In the genomic region with DNA sequence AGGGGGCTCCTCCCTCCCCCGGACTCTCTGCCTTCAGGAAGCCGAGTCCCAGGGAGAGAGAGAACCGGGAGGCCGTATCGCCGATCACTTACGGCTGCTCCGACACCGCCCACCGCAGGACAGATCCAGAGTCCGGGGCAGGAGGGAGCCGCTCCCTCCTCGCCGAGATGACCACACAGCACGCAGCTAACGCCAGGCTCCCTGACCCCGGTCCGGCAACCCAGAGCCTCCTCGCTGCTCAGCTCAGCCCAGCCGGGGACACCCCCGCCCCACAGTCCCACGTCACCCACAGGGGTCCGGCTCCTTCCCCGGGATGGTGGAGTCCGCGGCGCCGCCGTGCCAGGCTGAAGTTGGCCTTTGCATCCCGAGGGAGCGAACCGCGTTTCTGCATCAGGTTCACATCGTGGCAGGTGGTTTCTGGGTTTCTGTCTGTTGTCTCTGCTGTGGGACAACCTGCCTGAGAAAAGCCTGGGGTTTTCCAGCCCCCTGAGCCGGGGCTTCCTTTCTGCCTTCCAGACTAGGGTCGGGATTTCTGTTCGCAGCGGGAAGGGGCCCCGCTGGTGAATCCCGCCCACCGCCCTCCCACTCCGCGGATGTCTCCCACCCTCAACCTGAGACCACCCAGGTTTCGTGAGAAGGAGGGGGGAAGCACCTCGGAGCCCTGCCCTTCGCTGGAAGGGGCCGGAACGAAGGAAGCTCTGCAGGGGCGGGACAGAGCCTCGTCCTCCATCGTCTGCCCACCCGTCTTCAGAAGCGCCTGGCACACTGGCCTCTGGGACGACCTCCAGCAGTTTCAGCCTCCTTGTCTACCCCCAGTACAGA, we compare ENCODE assay signal across 14 cellular contexts.
DNase-seq lines count a peak whose midpoint lies in the region; ATAC-seq and TF ChIP-seq lines count a peak whose summit lies in the region.
"Had no signal": no experiment of that assay in that cellular context is flagged by ENCODE, and none has a peak within 500 bp of the region (broad histone marks: within the 10 kb centered on the region; RNA-seq: fewer than 3 reads in every experiment).

No MANE protein-coding gene starts in this region.

- no peak for TF ChIP-seq EP300 in stomach (IDR thresholded peaks at IDR 0.05)

- peak overlapping the region; percentile 66 for H3K4me3 Mint-ChIP-seq in T-helper 17 cell
- H3K4me3 Mint-ChIP-seq: activated T-cell treated with anti-CD3 and anti-CD28 coated beads, Interleukin-2, amount 50 U/mL, for 24 hours; type B pancreatic cell had no signal

- DNase-seq in NCI-H748 (lab: John Stamatoyannopoulos, UW; ENCODE audit: unreplicated experiment) (peak; percentile 23), NCI-H748 treated with DMSO at 0.1 percent for 48 hours (lab: John Stamatoyannopoulos, UW) (no peak), T-helper 17 cell (no peak), lower lobe of right lung (no peak), stomach (no peak), NCI-H187 treated with DMSO at 0.1 percent for 48 hours (lab: John Stamatoyannopoulos, UW) (no peak)
- DNase-seq: activated CD4-positive, alpha-beta T cell treated with anti-CD3 and anti-CD28 coated beads for 1 hour; activated T-cell treated with anti-CD3 and anti-CD28 coated beads, Interleukin-2, amount 50 U/mL, for 24 hours; DMS53; foreskin keratinocyte; naive thymus-derived CD4-positive, alpha-beta T cell had no signal

- no peaks in the 10 kb centered on the region for H3K9me3 ChIP-seq in T-helper 17 cell (ENCODE audit: control insufficient read depth, low read length, poor library complexity, severe bottlenecking)
- H3K9me3 ChIP-seq in lower lobe of right lung: no peaks in the 10 kb centered on the region
- H3K9me3 ChIP-seq in stomach: peaks cover 0 to 14% (median 11%) of the 10 kb centered on the region in 4 donors

- TF ChIP-seq CTCF in lower lobe of right lung (IDR thresholded peaks at IDR 0.05): no peak
- no peak for TF ChIP-seq CTCF in stomach (IDR thresholded peaks at IDR 0.05)

- intact Hi-C loops in lower lobe of right lung (cut with DNase I) (no loop called here), stomach (cut with DNase I; ENCODE audit: low total_unique reads) (no loop called here)

- peaks cover 3% of the 10 kb centered on the region for H3K36me3 Mint-ChIP-seq in T-helper 17 cell (ENCODE audit: low read depth)
- H3K36me3 Mint-ChIP-seq: naive thymus-derived CD4-positive, alpha-beta T cell; type B pancreatic cell had no signal

- peaks cover 7% of the 10 kb centered on the region for H3K4me1 ChIP-seq in lower lobe of right lung
- peaks cover 0 to 21% (median 14%) of the 10 kb centered on the region in 4 donors for H3K4me1 ChIP-seq in stomach
- H3K4me1 ChIP-seq: foreskin keratinocyte had no signal

- no peaks in the 10 kb centered on the region for H3K36me3 ChIP-seq in lower lobe of right lung
- H3K36me3 ChIP-seq in stomach: peaks cover 0 to 5% (median 0%) of the 10 kb centered on the region in 4 donors

- TF ChIP-seq POLR2A in stomach (IDR thresholded peaks at IDR 0.05): no peak

- peak overlapping the region; percentile 2 for H3K4me3 ChIP-seq in lower lobe of right lung
- H3K4me3 ChIP-seq in stomach: peak overlapping the region in 3 of 4 donors; percentile 10 to 32 (median 22)

- ATAC-seq in T-helper 17 cell (no peak), lower lobe of right lung (no peak), HG03521 (IDR thresholded peaks at IDR 0.05; ENCODE audit: unreplicated experiment) (no peak), HG03095 (IDR thresholded peaks at IDR 0.05; ENCODE audit: unreplicated experiment) (no peak)
- ATAC-seq: foreskin keratinocyte; naive thymus-derived CD4-positive, alpha-beta T cell had no signal

- H3K27ac ChIP-seq in lower lobe of right lung (no peak overlapping the region), stomach (no peak overlapping the region)
- H3K27ac ChIP-seq: foreskin keratinocyte had no signal

- WGBS in stomach, 5 donors: 4 to 7% (median 6%) methylated on average over 33 to 54 of the region's 54 CpGs

- H3K27me3 ChIP-seq in lower lobe of right lung (ENCODE audit: low read depth) (peaks cover 59% of the 10 kb centered on the region), stomach (peaks cover 0 to 72% (median 40%) of the 10 kb centered on the region in 3 donors)

- peaks cover 7% of the 10 kb centered on the region for H3K4me1 Mint-ChIP-seq in T-helper 17 cell

- H3K27ac Mint-ChIP-seq in T-helper 17 cell: no peak overlapping the region
- H3K27ac Mint-ChIP-seq: activated T-cell treated with anti-CD3 and anti-CD28 coated beads, Interleukin-2, amount 50 U/mL, for 24 hours; naive thymus-derived CD4-positive, alpha-beta T cell; type B pancreatic cell had no signal

- H3K27me3 Mint-ChIP-seq in T-helper 17 cell: peaks cover 33% of the 10 kb centered on the region
